ENCODE assay signal across 13 cellular contexts in the genomic region with DNA sequence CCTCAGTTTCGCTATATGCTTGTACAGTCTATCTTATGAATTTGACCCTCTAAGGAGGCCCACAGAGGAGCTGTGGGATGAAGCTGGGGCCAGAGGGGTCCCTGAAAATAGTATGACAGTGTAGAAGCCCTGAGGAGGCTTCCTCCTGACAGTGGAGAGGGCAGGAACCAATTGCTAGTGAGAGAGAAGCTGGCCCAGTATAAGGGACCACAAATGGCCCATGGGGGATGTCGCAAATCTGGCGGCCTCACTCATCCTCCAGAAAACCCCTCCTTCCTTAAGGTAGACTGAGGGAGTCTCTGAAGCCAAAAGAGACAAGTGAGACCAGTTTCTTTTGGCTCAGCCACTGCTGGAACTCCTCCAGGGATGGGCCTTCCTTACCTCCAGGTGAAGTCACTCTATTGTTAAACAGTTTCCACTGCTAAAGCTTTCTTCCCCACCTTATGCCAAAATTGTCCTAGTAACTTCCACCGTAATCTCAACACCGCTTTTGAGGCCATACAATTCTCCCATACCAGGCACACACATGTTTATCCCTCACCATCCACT. TPM values are rescaled to one million over a fixed set of nuclear protein-coding genes. Genes with fewer than 3 reads are reported as not detected.
DNase-seq lines count a peak whose midpoint lies in the region; ATAC-seq, FAIRE-seq and TF ChIP-seq lines count a peak whose summit lies in the region.
"Had no signal": no experiment of that assay in that cellular context is flagged by ENCODE, and none has a peak within 500 bp of the region (broad histone marks: within the 10 kb centered on the region; RNA-seq: fewer than 3 reads in every experiment).

No MANE protein-coding gene starts in this region.

- peak overlapping the region; percentile 81 for H3K27ac Mint-ChIP-seq in activated B cell treated with CpG ODN at 0.5 μM for 24 hours

- peaks cover 76 to 88% of the 10 kb centered on the region in 2 donors for H3K4me1 ChIP-seq in kidney (ENCODE audit: control insufficient read depth in 1 of 2, insufficient read depth in 1 of 2, low read depth in 1 of 2, low read length in 2 of 2)
- H3K4me1 ChIP-seq in thoracic aorta (ENCODE audit: control insufficient read depth in 1 of 2, low read depth in 2 of 2), result peaks cover 81 to 100% of the 10 kb centered on the region in 2 donors

- intact Hi-C loops in activated B cell treated with CpG ODN at 0.5 μM for 24 hours (cut with micrococcal nuclease), result no loop called here
- intact Hi-C loops in kidney (cut with DNase I), result no loop called here

- H3K9me3 ChIP-seq in kidney (ENCODE audit: control insufficient read depth in 1 of 2, low read length in 2 of 2), result no peaks in the 10 kb centered on the region
- H3K9me3 ChIP-seq in thoracic aorta, result no peaks in the 10 kb centered on the region

- ATAC-seq in activated B cell treated with CpG ODN at 0.5 μM for 24 hours (ENCODE audit: low read depth) (no peak), thoracic aorta (ENCODE audit: insufficient number of reproducible peaks, low FRiP score, low read depth) (no peak), HG03565 (IDR thresholded peaks at IDR 0.05; ENCODE audit: unreplicated experiment) (no peak)
- ATAC-seq: esophagus mucosa, Panc1 had no signal

- no peak for TF ChIP-seq CTCF in activated B cell treated with CpG ODN at 0.5 μM for 24 hours (IDR thresholded peaks at IDR 0.05)
- TF ChIP-seq CTCF in kidney (IDR thresholded peaks at IDR 0.05; ENCODE audit: borderline replicate concordance, extremely low read depth, insufficient read depth), result no peak
- no peak for TF ChIP-seq CTCF in thoracic aorta (IDR thresholded peaks at IDR 0.05)

- no peaks in the 10 kb centered on the region for H3K9me3 Mint-ChIP-seq in activated B cell treated with CpG ODN at 0.5 μM for 24 hours

- no peaks in the 10 kb centered on the region for H3K27me3 Mint-ChIP-seq in activated B cell treated with CpG ODN at 0.5 μM for 24 hours

- H3K36me3 Mint-ChIP-seq in activated B cell treated with CpG ODN at 0.5 μM for 24 hours (ENCODE audit: low read depth), result peaks cover 2% of the 10 kb centered on the region

- FAIRE-seq in kidney (lab: Jason Lieb, UNC), result no peak

- CTCF ChIA-PET in activated B cell treated with CpG ODN at 0.5 μM for 24 hours (lab: Charles Lee), result interaction anchor here (1.2 to 8.1 kb wide), 2 partner anchors 19 to 80 kb away, joined by 3 to 83 read pairs; a partner anchor contains a TSS

- H3K4me3 ChIP-seq in kidney (ENCODE audit: low read length in 2 of 2) (peak overlapping the region in 1 of 2 donors; percentile 11), thoracic aorta (no peak overlapping the region)

- H3K4me1 Mint-ChIP-seq in activated B cell treated with CpG ODN at 0.5 μM for 24 hours, result peaks cover 100% of the 10 kb centered on the region

- POLR2A ChIA-PET in activated B cell treated with CpG ODN at 0.5 μM for 24 hours (lab: Charles Lee), result interaction anchor here (1.2 to 10.9 kb wide), 4 partner anchors 16 to 84 kb away, joined by 3 to 131 read pairs (median 58); a partner anchor contains a TSS

- peak overlapping the region in 1 of 2 donors; percentile 63 for H3K27ac ChIP-seq in kidney (ENCODE audit: low read depth in 2 of 2, low read length in 2 of 2)
- peak overlapping the region; percentile 81 to 83 for H3K27ac ChIP-seq in thoracic aorta

- peak overlapping the region; percentile 23 to 44 for H3K9ac ChIP-seq in kidney (ENCODE audit: low read length in 2 of 2)

- H3K27me3 ChIP-seq in thoracic aorta (replicated peaks; ENCODE audit: insufficient read depth), result no peaks in the 10 kb centered on the region

- H3K36me3 ChIP-seq in kidney (ENCODE audit: control insufficient read depth in 1 of 2, insufficient read depth in 2 of 2, low read length in 2 of 2) (peaks cover 10 to 11% of the 10 kb centered on the region in 2 donors), thoracic aorta (no peaks in the 10 kb centered on the region)

- peak overlapping the region; percentile 21 for H3K4me3 Mint-ChIP-seq in activated B cell treated with CpG ODN at 0.5 μM for 24 hours

- DNase-seq in activated effector memory CD4-positive, alpha-beta T cell treated with anti-CD3 and anti-CD28 coated beads, Interleukin-2, amount 50 U/mL, for 16 hours, result peak; percentile 67
- no peak for DNase-seq in activated effector memory CD4-positive, alpha-beta T cell treated with Interleukin-2 at 50 U/mL for 16 hours
- DNase-seq in activated B cell treated with CpG ODN at 0.5 μM for 24 hours, result no peak
- DNase-seq in kidney, result no peak
- DNase-seq in thoracic aorta (ENCODE audit: low spot score), result no peak
- DNase-seq in DMS153 treated with DMSO at 0.1 percent for 48 hours (lab: John Stamatoyannopoulos, UW; ENCODE audit: unreplicated experiment), result no peak
- no peak for DNase-seq in NCI-H2196 (lab: John Stamatoyannopoulos, UW; ENCODE audit: unreplicated experiment)
- DNase-seq: islet precursor cell, NCI-H2029 had no signal

RNA-seq across cellular contexts. Expression of a gene that starts 17.8 kb away (rescaled TPM):
- 2.4 and 3.5 TPM in 2 replicates for total RNA-seq in activated B cell treated with CpG ODN at 0.5 μM for 24 hours
- 16.5 TPM for total RNA-seq in kidney
- polyA plus RNA-seq in kidney (ENCODE audit: insufficient read depth, low read depth, low replicate concordance), result 71.7 TPM
- 10 to 100 TPM in 1 of 2 donors, 1 to 10 TPM in 1; 7.5 to 22.6 TPM for total RNA-seq in thoracic aorta

RNA-seq across cellular contexts. Expression of a gene that starts 19.6 kb away (rescaled TPM):
- total RNA-seq in activated B cell treated with CpG ODN at 0.5 μM for 24 hours, result 20.1 and 20.4 TPM in 2 replicates
- 34.5 TPM for total RNA-seq in kidney
- polyA plus RNA-seq in kidney (ENCODE audit: insufficient read depth, low read depth, low replicate concordance), result 31.0 TPM
- 10 to 100 TPM; 31.5 to 54.2 TPM for total RNA-seq in thoracic aorta

RNA-seq across cellular contexts. Expression of a gene that starts 40.4 kb away (rescaled TPM):
- 1.0 and 1.7 TPM in 2 replicates for total RNA-seq in activated B cell treated with CpG ODN at 0.5 μM for 24 hours
- total RNA-seq in kidney, result 1.2 TPM
- 0.56 TPM for polyA plus RNA-seq in kidney (ENCODE audit: insufficient read depth, low read depth, low replicate concordance)
- 10 to 100 TPM in 1 of 2 donors, 1 to 10 TPM in 1; 3.5 to 27.1 TPM for total RNA-seq in thoracic aorta
- total RNA-seq: renal cortical epithelial cell had no signal

RNA-seq across cellular contexts. Expression of a gene that starts 49.6 kb away (rescaled TPM):
- total RNA-seq in activated B cell treated with CpG ODN at 0.5 μM for 24 hours, result 263 and 269 TPM in 2 replicates
- total RNA-seq in kidney, result 179 TPM
- polyA plus RNA-seq in kidney (ENCODE audit: insufficient read depth, low read depth, low replicate concordance), result 23.7 TPM
- total RNA-seq in thoracic aorta, result 10 to 100 TPM; 56.7 to 77.0 TPM

RNA-seq across cellular contexts. Expression of a gene that starts 49.7 kb away (rescaled TPM):
- total RNA-seq in activated B cell treated with CpG ODN at 0.5 μM for 24 hours, result 1.8 and 2.9 TPM in 2 replicates
- 5.1 TPM for total RNA-seq in kidney
- polyA plus RNA-seq in kidney (ENCODE audit: insufficient read depth, low read depth, low replicate concordance), result 6.0 TPM
- total RNA-seq in thoracic aorta, result 1 to 10 TPM in 1 of 2 donors, under 1 TPM in 1; 0.27 to 2.9 TPM
